ENCODE assay signal across 20 cellular contexts in the genomic region with DNA sequence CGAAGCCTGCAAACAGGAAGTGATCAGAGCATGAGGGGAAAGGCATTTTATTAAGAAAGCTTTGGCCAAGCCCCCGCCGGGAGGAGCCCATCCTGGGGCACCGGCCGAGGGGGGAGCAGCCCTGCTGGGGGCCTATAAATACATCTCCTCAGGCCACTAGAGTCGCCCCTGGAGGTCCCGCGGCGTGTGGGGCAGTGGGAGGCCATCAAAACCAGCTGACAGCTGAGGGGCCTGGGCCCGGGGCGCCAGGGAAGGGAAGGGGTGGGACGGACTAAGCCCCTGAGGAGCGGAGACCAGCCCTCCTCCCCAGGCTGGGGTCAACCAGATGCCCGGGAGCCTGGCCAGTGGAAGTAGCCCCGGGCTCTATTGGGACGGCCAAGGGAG. TPM values are rescaled to one million over a fixed set of nuclear protein-coding genes. Genes with fewer than 3 reads are reported as not detected.
DNase-seq lines count a peak whose midpoint lies in the region; ATAC-seq and TF ChIP-seq lines count a peak whose summit lies in the region.
"Had no signal": no experiment of that assay in that cellular context is flagged by ENCODE, and none has a peak within 500 bp of the region (broad histone marks: within the 10 kb centered on the region; RNA-seq: fewer than 3 reads in every experiment).

No MANE protein-coding gene starts in this region.

- peak overlapping the region; percentile 39 for H3K4me3 Mint-ChIP-seq in activated T-cell treated with anti-CD3 and anti-CD28 coated beads, Interleukin-2, amount 50 U/mL, for 4 hours
- H3K4me3 Mint-ChIP-seq in WTC11: no peak overlapping the region
- peak overlapping the region; percentile 69 for H3K4me3 Mint-ChIP-seq in memory B cell

- peaks cover 0 to 34% (median 22%) of the 10 kb centered on the region in 4 donors for H3K36me3 ChIP-seq in stomach

- no peaks in the 10 kb centered on the region for H3K36me3 Mint-ChIP-seq in activated T-cell treated with anti-CD3 and anti-CD28 coated beads, Interleukin-2, amount 50 U/mL, for 4 hours (ENCODE audit: insufficient read depth)
- H3K36me3 Mint-ChIP-seq in WTC11 (peaks cover 9% of the 10 kb centered on the region), memory B cell (peaks cover 4% of the 10 kb centered on the region)
- H3K36me3 Mint-ChIP-seq: stimulated activated memory B cell treated with anti-CD40 and anti-IgM and Interleukin-4, amounts not matched to agents 10 μg/mL and 1 μg/mL and 100 μg/mL, for 72 hours had no signal

- no peak for ATAC-seq in activated T-cell treated with anti-CD3 and anti-CD28 coated beads, Interleukin-2, amount 50 U/mL, for 4 hours
- ATAC-seq in WTC11: no peak
- no peak for ATAC-seq in memory B cell (ENCODE audit: low read depth)
- ATAC-seq in GM21423 (IDR thresholded peaks at IDR 0.05; ENCODE audit: unreplicated experiment): no peak
- ATAC-seq: stimulated activated memory B cell treated with anti-CD40 and anti-IgM and Interleukin-4, amounts not matched to agents 10 μg/mL and 1 μg/mL and 100 μg/mL, for 72 hours had no signal

- no peak overlapping the region for H3K4me3 ChIP-seq in stomach
- H3K4me3 ChIP-seq: HAP-1 had no signal

- peaks cover 33 to 50% (median 42%) of the 10 kb centered on the region in 4 donors for H3K4me1 ChIP-seq in stomach
- H3K4me1 ChIP-seq: HAP-1 had no signal

- H3K27ac Mint-ChIP-seq in WTC11: peak overlapping the region; percentile 82; the same call in 1 of the 2 replicates
- H3K27ac Mint-ChIP-seq in memory B cell: no peak overlapping the region
- H3K27ac Mint-ChIP-seq: activated naive CD4-positive, alpha-beta T cell treated with anti-CD3 and anti-CD28 coated beads for 36 hours; stimulated activated memory B cell treated with anti-CD40 and anti-IgM and Interleukin-4, amounts not matched to agents 10 μg/mL and 1 μg/mL and 100 μg/mL, for 72 hours had no signal

- CTCF ChIA-PET in WTC11 (lab: Charles Lee): no interaction called here

- TF ChIP-seq EP300 in stomach (IDR thresholded peaks at IDR 0.05): no peak

- TF ChIP-seq POLR2A in stomach (IDR thresholded peaks at IDR 0.05): no peak

- H3K9me3 Mint-ChIP-seq in activated T-cell treated with anti-CD3 and anti-CD28 coated beads, Interleukin-2, amount 50 U/mL, for 4 hours: no peaks in the 10 kb centered on the region
- H3K9me3 Mint-ChIP-seq in WTC11 (no peaks in the 10 kb centered on the region), memory B cell (no peaks in the 10 kb centered on the region)
- H3K9me3 Mint-ChIP-seq: activated naive CD4-positive, alpha-beta T cell treated with anti-CD3 and anti-CD28 coated beads for 36 hours; stimulated activated memory B cell treated with anti-CD40 and anti-IgM and Interleukin-4, amounts not matched to agents 10 μg/mL and 1 μg/mL and 100 μg/mL, for 72 hours had no signal

- 56 to 85% (median 79%) methylated on average over 8 to 16 of the region's 16 CpGs for WGBS in stomach, 5 donors

- H3K4me1 Mint-ChIP-seq in activated T-cell treated with anti-CD3 and anti-CD28 coated beads, Interleukin-2, amount 50 U/mL, for 4 hours (ENCODE audit: low read depth): peaks cover 13% of the 10 kb centered on the region
- H3K4me1 Mint-ChIP-seq in WTC11: peaks cover 12% of the 10 kb centered on the region
- H3K4me1 Mint-ChIP-seq in memory B cell: peaks cover 6% of the 10 kb centered on the region

- H3K27ac ChIP-seq in stomach: peak overlapping the region in 3 of 5 donors; percentile 8 to 47 (median 13)
- H3K27ac ChIP-seq: epithelial cell of prostate had no signal

- no peaks in the 10 kb centered on the region for H3K9me3 ChIP-seq in stomach
- H3K9me3 ChIP-seq: HAP-1 had no signal

- TF ChIP-seq CTCF in WTC11 (IDR thresholded peaks at IDR 0.05): no peak
- TF ChIP-seq CTCF in stomach (IDR thresholded peaks at IDR 0.05): no peak

- H3K27me3 ChIP-seq in stomach: peaks cover 0 to 59% (median 33%) of the 10 kb centered on the region in 3 donors

- peaks cover 31% of the 10 kb centered on the region for H3K27me3 Mint-ChIP-seq in activated T-cell treated with anti-CD3 and anti-CD28 coated beads, Interleukin-2, amount 50 U/mL, for 4 hours (ENCODE audit: low read depth)
- H3K27me3 Mint-ChIP-seq in WTC11 (ENCODE audit: low read depth): peaks cover 11% of the 10 kb centered on the region
- peaks cover 21% of the 10 kb centered on the region for H3K27me3 Mint-ChIP-seq in memory B cell

- no peak for DNase-seq in activated T-cell treated with anti-CD3 and anti-CD28 coated beads, Interleukin-2, amount 50 U/mL, for 4 hours
- DNase-seq in activated T-cell treated with anti-CD3 and anti-CD28 coated beads, Interleukin-2, amount 50 U/mL, for 1 hour: no peak
- DNase-seq in WTC11 (ENCODE audit: low spot score): no peak
- no peak for DNase-seq in memory B cell (ENCODE audit: low spot score in 2 of 2)
- DNase-seq in stomach: no peak
- no peak for DNase-seq in activated CD4-positive, alpha-beta T cell treated with anti-CD3 and anti-CD28 coated beads, Interleukin-2, amount 50 U/mL, for 4 hours
- no peak for DNase-seq in mucosa of gallbladder (ENCODE audit: low spot score)
- DNase-seq: 8988T; activated CD4-positive, alpha-beta T cell treated with anti-CD3 and anti-CD28 coated beads for 1 hour; activated CD8-positive, alpha-beta memory T cell treated with anti-CD3 and anti-CD28 coated beads for 24 hours; activated naive CD4-positive, alpha-beta T cell treated with anti-CD3 and anti-CD28 coated beads for 36 hours; central memory CD4-positive, alpha-beta T cell; GDM1; NCI-H1048; NCI-H187; NCI-H748 treated with DMSO at 0.1 percent for 48 hours had no signal

- intact Hi-C loops in stomach (cut with DNase I; ENCODE audit: low total_unique reads): loop anchor here (5.0 kb wide), 2 partner anchors 33 to 73 kb away; a partner anchor contains a TSS

- POLR2A ChIA-PET in WTC11 (lab: Charles Lee): no interaction called here

TF ChIP-seq in WTC11, 78 proteins besides CTCF, POLR2A, EP300 and RAD21:
- TF ChIP-seq, protein P1, sequence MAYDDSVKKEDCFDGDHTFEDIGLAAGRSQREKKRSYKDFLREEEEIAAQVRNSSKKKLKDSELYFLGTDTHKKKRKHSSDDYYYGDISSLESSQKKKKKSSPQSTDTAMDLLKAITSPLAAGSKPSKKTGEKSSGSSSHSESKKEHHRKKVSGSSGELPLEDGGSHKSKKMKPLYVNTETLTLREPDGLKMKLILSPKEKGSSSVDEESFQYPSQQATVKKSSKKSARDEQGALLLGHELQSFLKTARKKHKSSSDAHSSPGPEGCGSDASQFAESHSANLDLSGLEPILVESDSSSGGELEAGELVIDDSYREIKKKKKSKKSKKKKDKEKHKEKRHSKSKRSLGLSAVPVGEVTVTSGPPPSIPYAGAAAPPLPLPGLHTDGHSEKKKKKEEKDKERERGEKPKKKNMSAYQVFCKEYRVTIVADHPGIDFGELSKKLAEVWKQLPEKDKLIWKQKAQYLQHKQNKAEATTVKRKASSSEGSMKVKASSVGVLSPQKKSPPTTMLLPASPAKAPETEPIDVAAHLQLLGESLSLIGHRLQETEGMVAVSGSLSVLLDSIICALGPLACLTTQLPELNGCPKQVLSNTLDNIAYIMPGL (CRISPR knock-in tag; IDR thresholded peaks at IDR 0.05): no peak
- TF ChIP-seq, protein P2, sequence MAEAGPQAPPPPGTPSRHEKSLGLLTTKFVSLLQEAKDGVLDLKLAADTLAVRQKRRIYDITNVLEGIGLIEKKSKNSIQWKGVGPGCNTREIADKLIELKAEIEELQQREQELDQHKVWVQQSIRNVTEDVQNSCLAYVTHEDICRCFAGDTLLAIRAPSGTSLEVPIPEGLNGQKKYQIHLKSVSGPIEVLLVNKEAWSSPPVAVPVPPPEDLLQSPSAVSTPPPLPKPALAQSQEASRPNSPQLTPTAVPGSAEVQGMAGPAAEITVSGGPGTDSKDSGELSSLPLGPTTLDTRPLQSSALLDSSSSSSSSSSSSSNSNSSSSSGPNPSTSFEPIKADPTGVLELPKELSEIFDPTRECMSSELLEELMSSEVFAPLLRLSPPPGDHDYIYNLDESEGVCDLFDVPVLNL (CRISPR knock-in tag; IDR thresholded peaks at IDR 0.05; ENCODE audit: borderline replicate concordance, low read depth): no peak
- TF ChIP-seq, protein P3, sequence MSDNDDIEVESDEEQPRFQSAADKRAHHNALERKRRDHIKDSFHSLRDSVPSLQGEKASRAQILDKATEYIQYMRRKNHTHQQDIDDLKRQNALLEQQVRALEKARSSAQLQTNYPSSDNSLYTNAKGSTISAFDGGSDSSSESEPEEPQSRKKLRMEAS (CRISPR knock-in tag; IDR thresholded peaks at IDR 0.05): no peak
- TF ChIP-seq NFE2L1 (CRISPR knock-in tag; IDR thresholded peaks at IDR 0.05) (no peak), PRRX2 (CRISPR knock-in tag; IDR thresholded peaks at IDR 0.05) (no peak), OVOL2 (CRISPR knock-in tag; IDR thresholded peaks at IDR 0.05; ENCODE audit: borderline replicate concordance) (no peak), TP53 (CRISPR knock-in tag; IDR thresholded peaks at IDR 0.05) (no peak)
- TF ChIP-seq, protein P4, sequence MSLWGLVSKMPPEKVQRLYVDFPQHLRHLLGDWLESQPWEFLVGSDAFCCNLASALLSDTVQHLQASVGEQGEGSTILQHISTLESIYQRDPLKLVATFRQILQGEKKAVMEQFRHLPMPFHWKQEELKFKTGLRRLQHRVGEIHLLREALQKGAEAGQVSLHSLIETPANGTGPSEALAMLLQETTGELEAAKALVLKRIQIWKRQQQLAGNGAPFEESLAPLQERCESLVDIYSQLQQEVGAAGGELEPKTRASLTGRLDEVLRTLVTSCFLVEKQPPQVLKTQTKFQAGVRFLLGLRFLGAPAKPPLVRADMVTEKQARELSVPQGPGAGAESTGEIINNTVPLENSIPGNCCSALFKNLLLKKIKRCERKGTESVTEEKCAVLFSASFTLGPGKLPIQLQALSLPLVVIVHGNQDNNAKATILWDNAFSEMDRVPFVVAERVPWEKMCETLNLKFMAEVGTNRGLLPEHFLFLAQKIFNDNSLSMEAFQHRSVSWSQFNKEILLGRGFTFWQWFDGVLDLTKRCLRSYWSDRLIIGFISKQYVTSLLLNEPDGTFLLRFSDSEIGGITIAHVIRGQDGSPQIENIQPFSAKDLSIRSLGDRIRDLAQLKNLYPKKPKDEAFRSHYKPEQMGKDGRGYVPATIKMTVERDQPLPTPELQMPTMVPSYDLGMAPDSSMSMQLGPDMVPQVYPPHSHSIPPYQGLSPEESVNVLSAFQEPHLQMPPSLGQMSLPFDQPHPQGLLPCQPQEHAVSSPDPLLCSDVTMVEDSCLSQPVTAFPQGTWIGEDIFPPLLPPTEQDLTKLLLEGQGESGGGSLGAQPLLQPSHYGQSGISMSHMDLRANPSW (CRISPR knock-in tag; conservative IDR thresholded peaks at IDR 0.05; ENCODE audit: low read depth): no peak
TF ChIP-seq in WTC11: peak in this region for 0.

RNA-seq across cellular contexts. Expression of a gene that starts 13.1 kb away (rescaled TPM):
- under 1 TPM; 0.24 to 0.46 (median 0.37) TPM for total RNA-seq in activated T-cell treated with anti-CD3 and anti-CD28 coated beads, Interleukin-2, amount 50 U/mL, for 4 hours
- total RNA-seq in WTC11 (2021): 17.4 to 26.3 TPM (median 17.5 TPM) in 3 replicates
- total RNA-seq in stomach: 10 to 100 TPM in 2 of 5 donors, 1 to 10 TPM in 2, under 1 TPM in 1; 0.89 to 42.9 (median 6.4) TPM
- 1 to 10 TPM; 1.5 to 2.0 (median 1.6) TPM for polyA plus RNA-seq in stomach
- total RNA-seq in mucosa of gallbladder: 17.6 TPM

RNA-seq across cellular contexts. Expression of a gene that starts 30.6 kb away (rescaled TPM):
- total RNA-seq in activated T-cell treated with anti-CD3 and anti-CD28 coated beads, Interleukin-2, amount 50 U/mL, for 4 hours: 10 to 100 TPM; 16.4 to 21.1 (median 19.4) TPM
- total RNA-seq in WTC11 (2021) (56.5 to 62.8 TPM (median 61.7 TPM) in 3 replicates), stomach (10 to 100 TPM in 4 of 5 donors, 1 to 10 TPM in 1; 5.9 to 29.9 (median 13.2) TPM), mucosa of gallbladder (14.1 TPM)
- polyA plus RNA-seq in stomach: 1 to 10 TPM; 3.1 to 5.5 (median 4.1) TPM
